8 cellular contexts compared by ENCODE assay signal in genomic region chr1:247210386-247211117, GRCh38. TPM values are rescaled to one million over a fixed set of nuclear protein-coding genes. Genes with fewer than 3 reads are reported as not detected.
DNase-seq lines count a peak whose midpoint lies in the region; ATAC-seq and TF ChIP-seq lines count a peak whose summit lies in the region.

No MANE protein-coding gene starts in this region.

- H3K9me3 ChIP-seq in ovary (no peaks in the 10 kb centered on the region), tibial artery (no peaks in the 10 kb centered on the region)

- peak overlapping the region; percentile 89 for H3K27ac Mint-ChIP-seq in activated naive CD8-positive, alpha-beta T cell treated with anti-CD3 and anti-CD28 coated beads for 36 hours

- peaks cover 43% of the 10 kb centered on the region for H3K36me3 Mint-ChIP-seq in activated naive CD8-positive, alpha-beta T cell treated with anti-CD3 and anti-CD28 coated beads for 36 hours

- TF ChIP-seq POLR2A in GM10847 (IDR thresholded peaks at IDR 0.05; ENCODE audit: extremely low read depth, insufficient read length) (peak; percentile 92), ovary (IDR thresholded peaks at IDR 0.05) (peak; percentile 53)

- no peaks in the 10 kb centered on the region for H3K36me3 ChIP-seq in ovary
- no peaks in the 10 kb centered on the region for H3K36me3 ChIP-seq in tibial artery

- DNase-seq in NCI-H1105 (lab: John Stamatoyannopoulos, UW), result peak; percentile 86
- peak; percentile 98 for DNase-seq in SKM-1 (lab: John Stamatoyannopoulos, UW; ENCODE audit: unreplicated experiment)
- DNase-seq in activated naive CD8-positive, alpha-beta T cell treated with anti-CD3 and anti-CD28 coated beads for 36 hours, result peak; percentile 96
- peak; percentile 99 for DNase-seq in Right ventricle myocardium inferior (ENCODE audit: missing footprints)
- peak; percentile 91 to 96 (median 94) for DNase-seq in ovary
- peak; percentile 98 to 99 for DNase-seq in tibial artery

- 0 to 1% (median 1%) methylated on average over 44 to 49 of the region's 49 CpGs for WGBS in ovary, 3 donors

- H3K27me3 Mint-ChIP-seq in activated naive CD8-positive, alpha-beta T cell treated with anti-CD3 and anti-CD28 coated beads for 36 hours, result no peaks in the 10 kb centered on the region

- H3K27me3 ChIP-seq in ovary (no peaks in the 10 kb centered on the region), tibial artery (no peaks in the 10 kb centered on the region)

- TF ChIP-seq EP300 in ovary (IDR thresholded peaks at IDR 0.05), result no peak

- H3K27ac ChIP-seq in ovary, result peak overlapping the region in 1 of 2 donors; percentile 52
- H3K27ac ChIP-seq in tibial artery, result peak overlapping the region; percentile 86 to 93

- H3K9me3 Mint-ChIP-seq in activated naive CD8-positive, alpha-beta T cell treated with anti-CD3 and anti-CD28 coated beads for 36 hours, result peaks cover 15% of the 10 kb centered on the region

- peaks cover 42% of the 10 kb centered on the region for H3K4me1 Mint-ChIP-seq in activated naive CD8-positive, alpha-beta T cell treated with anti-CD3 and anti-CD28 coated beads for 36 hours

- H3K4me3 Mint-ChIP-seq in activated naive CD8-positive, alpha-beta T cell treated with anti-CD3 and anti-CD28 coated beads for 36 hours, result peak overlapping the region; percentile 90

- ATAC-seq in HG02642 (IDR thresholded peaks at IDR 0.05; ENCODE audit: poor library complexity, unreplicated experiment) (peak; percentile 95), Right ventricle myocardium inferior (peak; percentile 100)

- TF ChIP-seq CTCF in ovary (IDR thresholded peaks at IDR 0.05) (no peak), tibial artery (IDR thresholded peaks at IDR 0.05) (no peak)

- H3K4me3 ChIP-seq in ovary, result peak overlapping the region; percentile 84
- peak overlapping the region; percentile 99 for H3K4me3 ChIP-seq in tibial artery

- H3K4me1 ChIP-seq in ovary (ENCODE audit: insufficient read depth) (peaks cover 3% of the 10 kb centered on the region), tibial artery (peaks cover 0 to 42% (median 12%) of the 10 kb centered on the region in 4 donors)

- intact Hi-C loops in Right ventricle myocardium inferior (cut with DNase I), result loop anchor here (5.0 kb wide), 2 partner anchors 38 to 122 kb away; partner anchors contain the start of genes ZNF124 and ZNF496
- intact Hi-C loops in ovary (cut with DNase I), result no loop called here
- intact Hi-C loops in tibial artery (cut with DNase I; ENCODE audit: low total_unique reads), result no loop called here

RNA-seq across cellular contexts. Expression of gene ZNF124, which starts 38.7 kb away (rescaled TPM):
- 10 to 100 TPM; 20.7 to 21.5 TPM for total RNA-seq in activated naive CD8-positive, alpha-beta T cell treated with anti-CD3 and anti-CD28 coated beads for 36 hours
- total RNA-seq in Right ventricle myocardium inferior (7.9 TPM), ovary (10 to 100 TPM; 33.3 to 94.6 (median 61.0) TPM)
- polyA plus RNA-seq in ovary, result 1 to 10 TPM; 3.4 to 4.0 TPM

RNA-seq across cellular contexts. Expression of gene VN1R5, which starts 45.3 kb away (rescaled TPM):
- total RNA-seq in activated naive CD8-positive, alpha-beta T cell treated with anti-CD3 and anti-CD28 coated beads for 36 hours, result not detected
- total RNA-seq in Right ventricle myocardium inferior, result not detected
- total RNA-seq in ovary, result not detected
- polyA plus RNA-seq in ovary, result not detected
